24 cellular contexts compared by ENCODE assay signal in the genomic region with DNA sequence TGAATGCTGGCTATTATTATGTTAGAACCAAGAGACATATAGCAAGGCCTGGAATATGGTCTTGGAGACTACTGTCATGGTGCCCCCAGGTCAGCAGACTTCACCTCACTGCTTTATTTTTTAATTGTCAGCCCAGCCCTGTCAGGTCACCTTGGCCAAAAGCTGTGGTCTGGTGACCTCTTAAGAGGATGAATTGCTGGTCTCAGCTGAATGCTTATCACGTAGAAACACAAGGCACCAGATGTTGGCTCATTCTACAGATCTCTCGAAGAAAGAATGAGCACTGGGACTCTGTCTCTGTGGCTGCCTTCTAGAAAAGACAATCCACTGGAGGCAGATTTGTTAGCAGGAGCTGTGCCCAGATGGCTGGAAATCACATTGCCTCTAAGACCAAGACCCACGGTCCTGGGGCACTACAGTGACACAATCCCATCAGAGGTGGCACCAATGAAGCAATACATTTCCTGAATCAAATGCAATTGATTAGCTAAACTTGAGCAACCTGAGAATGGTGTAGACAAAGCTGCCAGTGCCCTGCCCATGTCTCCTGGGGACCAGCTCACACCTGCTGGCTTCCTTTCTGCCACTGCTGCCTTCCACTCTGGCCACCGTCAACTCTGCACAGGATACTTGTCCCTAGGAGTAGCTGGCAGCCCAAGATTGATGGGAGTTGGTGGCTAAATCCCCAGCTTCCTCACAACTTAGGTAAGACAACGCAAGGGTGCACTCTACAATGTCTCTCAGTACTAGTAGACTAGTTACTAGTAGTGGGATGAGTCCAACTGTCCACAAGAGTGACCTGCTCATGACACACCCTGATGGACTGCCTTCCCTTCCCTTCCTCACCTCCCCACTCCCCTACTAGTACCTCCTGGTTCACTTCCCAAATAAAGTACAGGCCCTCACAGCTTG.
"Had no signal": no experiment of that assay in that cellular context is flagged by ENCODE, and none has a peak within 500 bp of the region (broad histone marks: within the 10 kb centered on the region; RNA-seq: fewer than 3 reads in every experiment).

No MANE protein-coding gene starts in this region.

- ATAC-seq: activated CD4-positive, alpha-beta T cell treated with anti-CD3 and anti-CD28 coated beads for 36 hours; activated T-cell treated with anti-CD3 and anti-CD28 coated beads, Interleukin-2, amount 50 U/mL, for 72 hours; esophagus mucosa; pancreas; stimulated activated memory B cell treated with anti-CD40 and anti-IgM and Interleukin-4, amounts not matched to agents 10 μg/mL and 1 μg/mL and 100 μg/mL, for 72 hours; stimulated activated naive CD8-positive, alpha-beta T cell treated with anti-CD3 and anti-CD28 coated beads, Interleukin-15, amount 100 ng/mL, for 72 hours had no signal

- H3K4me1 Mint-ChIP-seq: activated CD4-positive, alpha-beta T cell treated with anti-CD3 and anti-CD28 coated beads for 36 hours; immature natural killer cell; stimulated activated naive CD8-positive, alpha-beta T cell treated with anti-CD3 and anti-CD28 coated beads, Interleukin-15, amount 100 ng/mL, for 72 hours had no signal

- H3K36me3 Mint-ChIP-seq: activated naive CD8-positive, alpha-beta T cell; immature natural killer cell; stimulated activated memory B cell treated with anti-CD40 and anti-IgM and Interleukin-4, amounts not matched to agents 10 μg/mL and 1 μg/mL and 100 μg/mL, for 72 hours had no signal

- H3K27me3 ChIP-seq: brain microvascular endothelial cell, pancreas, sigmoid colon, tibial artery had no signal

- H3K27ac Mint-ChIP-seq: activated CD4-positive, alpha-beta T cell treated with anti-CD3 and anti-CD28 coated beads for 36 hours; activated naive CD8-positive, alpha-beta T cell; activated T-cell treated with anti-CD3 and anti-CD28 coated beads, Interleukin-2, amount 50 U/mL, for 72 hours; immature natural killer cell; stimulated activated memory B cell treated with anti-CD40 and anti-IgM and Interleukin-4, amounts not matched to agents 10 μg/mL and 1 μg/mL and 100 μg/mL, for 72 hours; stimulated activated naive CD8-positive, alpha-beta T cell treated with anti-CD3 and anti-CD28 coated beads, Interleukin-15, amount 100 ng/mL, for 72 hours had no signal

- DNase-seq: activated CD4-positive, alpha-beta T cell treated with anti-CD3 and anti-CD28 coated beads for 36 hours; activated CD4-positive, CD25-positive, alpha-beta regulatory T cell; activated naive CD4-positive, alpha-beta T cell treated with Interleukin-2 at 50 U/mL for 16 hours; activated T-cell treated with anti-CD3 and anti-CD28 coated beads for 4 hours; activated T-cell treated with anti-CD3 and anti-CD28 coated beads, Interleukin-2, amount 50 U/mL, for 72 hours; brain microvascular endothelial cell; cortex of kidney; foreskin fibroblast; hypothalamus; immature natural killer cell; left ventricle myocardium inferior; pancreas; retina; sigmoid colon; small intestine; stimulated activated CD4-positive, alpha-beta T cell treated with anti-CD3 and anti-CD28 coated beads, Interleukin-1b, Interleukin-23, amount 100 ng/mL, for 48 hours; stimulated activated CD4-positive, alpha-beta T cell treated with anti-CD3 and anti-CD28 coated beads, Interleukin-4, amount 100 ng/mL, for 4 hours; stimulated activated CD8-positive, alpha-beta memory T cell treated with anti-CD3 and anti-CD28 coated beads, Interleukin-4, amount 100 ng/mL, for 48 hours; stimulated activated naive CD8-positive, alpha-beta T cell treated with anti-CD3 and anti-CD28 coated beads, Interleukin-15, amount 100 ng/mL, for 72 hours; tibial artery had no signal

- H3K4me3 Mint-ChIP-seq: activated CD4-positive, alpha-beta T cell treated with anti-CD3 and anti-CD28 coated beads for 36 hours; activated naive CD8-positive, alpha-beta T cell; activated T-cell treated with anti-CD3 and anti-CD28 coated beads, Interleukin-2, amount 50 U/mL, for 72 hours; immature natural killer cell; stimulated activated memory B cell treated with anti-CD40 and anti-IgM and Interleukin-4, amounts not matched to agents 10 μg/mL and 1 μg/mL and 100 μg/mL, for 72 hours; stimulated activated naive CD8-positive, alpha-beta T cell treated with anti-CD3 and anti-CD28 coated beads, Interleukin-15, amount 100 ng/mL, for 72 hours had no signal

- H3K4me3 ChIP-seq: left ventricle myocardium inferior, pancreas, prostate gland, sigmoid colon, tibial artery had no signal

- H3K27ac ChIP-seq: brain microvascular endothelial cell, left ventricle myocardium inferior, pancreas, prostate gland, sigmoid colon had no signal

- H3K27me3 Mint-ChIP-seq: activated naive CD8-positive, alpha-beta T cell had no signal

- H3K9me3 Mint-ChIP-seq: activated T-cell treated with anti-CD3 and anti-CD28 coated beads, Interleukin-2, amount 50 U/mL, for 72 hours; immature natural killer cell; stimulated activated memory B cell treated with anti-CD40 and anti-IgM and Interleukin-4, amounts not matched to agents 10 μg/mL and 1 μg/mL and 100 μg/mL, for 72 hours had no signal
